Comparison of ENCODE assay signal across 20 cellular contexts in the genomic region with DNA sequence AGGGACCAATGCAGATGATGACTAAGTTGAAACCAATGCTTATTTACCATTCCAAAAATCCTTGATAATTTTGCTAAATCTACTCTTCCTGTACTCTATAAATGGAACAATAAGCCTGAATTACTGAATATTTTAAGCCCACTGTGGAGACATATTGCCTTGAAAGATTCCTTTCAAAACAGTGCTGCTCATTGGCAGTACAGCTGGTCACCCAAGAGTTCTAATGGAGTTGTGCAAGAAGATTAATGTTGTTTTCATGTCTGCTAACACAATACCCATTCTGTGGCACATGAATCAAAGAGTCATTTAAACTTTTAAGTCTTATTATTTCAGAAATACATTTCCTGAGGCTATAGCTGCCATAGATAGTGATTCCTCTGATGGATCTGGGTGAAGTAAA.
DNase-seq lines count a peak whose midpoint lies in the region; ATAC-seq, FAIRE-seq and TF ChIP-seq lines count a peak whose summit lies in the region.
"Had no signal": no experiment of that assay in that cellular context is flagged by ENCODE, and none has a peak within 500 bp of the region (broad histone marks: within the 10 kb centered on the region; RNA-seq: fewer than 3 reads in every experiment).

No MANE protein-coding gene starts in this region.

- no peak overlapping the region for H3K4me3 ChIP-seq in AG10803 (ENCODE audit: low read length)
- no peak overlapping the region for H3K4me3 ChIP-seq in astrocyte (ENCODE audit: insufficient read depth, low read depth, low read length)
- no peak overlapping the region for H3K4me3 ChIP-seq in dorsolateral prefrontal cortex
- H3K4me3 ChIP-seq: BLaER1 treated with 17β-estradiol and CSF1 and Interleukin-3, amounts not matched to agents 10 nM and 100 nM; GM23338; HAP-1 had no signal

- no peaks in the 10 kb centered on the region for H3K27me3 ChIP-seq in astrocyte (ENCODE audit: insufficient read depth, low read length)
- H3K27me3 ChIP-seq in dorsolateral prefrontal cortex, result no peaks in the 10 kb centered on the region
- H3K27me3 ChIP-seq: BLaER1 treated with 17β-estradiol and CSF1 and Interleukin-3, amounts not matched to agents 10 nM and 100 nM had no signal

- no peak for ATAC-seq in HG02763 (IDR thresholded peaks at IDR 0.05; ENCODE audit: unreplicated experiment)
- ATAC-seq: GM23338 had no signal

- no peaks in the 10 kb centered on the region for H3K36me3 ChIP-seq in astrocyte (ENCODE audit: insufficient read depth, low read length)
- H3K36me3 ChIP-seq: BLaER1 treated with 17β-estradiol and CSF1 and Interleukin-3, amounts not matched to agents 10 nM and 100 nM; HAP-1 had no signal

- no peaks in the 10 kb centered on the region for H3K4me1 ChIP-seq in astrocyte (ENCODE audit: insufficient read depth, low read length)
- H3K4me1 ChIP-seq: BLaER1 treated with 17β-estradiol and CSF1 and Interleukin-3, amounts not matched to agents 10 nM and 100 nM; HAP-1 had no signal

- no peaks in the 10 kb centered on the region for H4K20me1 ChIP-seq in astrocyte (ENCODE audit: insufficient read depth, low read length)
- H4K20me1 ChIP-seq: BLaER1 treated with 17β-estradiol and CSF1 and Interleukin-3, amounts not matched to agents 10 nM and 100 nM had no signal

- peak; percentile 26 for FAIRE-seq in astrocyte (lab: Jason Lieb, UNC)
- FAIRE-seq: GM12891 had no signal

- no peak overlapping the region for H3K4me3 Mint-ChIP-seq in astrocyte (ENCODE audit: unreplicated experiment)
- H3K4me3 Mint-ChIP-seq: CD4-positive, alpha-beta memory T cell; GM23338; IgD-negative memory B cell had no signal

- TF ChIP-seq CTCF in AG10803 (conservative IDR thresholded peaks at IDR 0.05; ENCODE audit: low read length), result no peak
- TF ChIP-seq CTCF in astrocyte (IDR thresholded peaks at IDR 0.05; ENCODE audit: insufficient read depth, low read depth, low read length), result no peak
- no peak for TF ChIP-seq CTCF in dorsolateral prefrontal cortex (IDR thresholded peaks at IDR 0.05 in 54 of 56, conservative IDR thresholded peaks at IDR 0.05 in 2 of 56; ENCODE audit: low read depth in 1 of 56, partially characterized antibody in 56 of 56)

- no peak overlapping the region for H3K4me2 ChIP-seq in astrocyte (ENCODE audit: low read length)
- H3K4me2 ChIP-seq: BLaER1 treated with 17β-estradiol and CSF1 and Interleukin-3, amounts not matched to agents 10 nM and 100 nM; GM23338 had no signal

- H3K4me1 Mint-ChIP-seq in astrocyte (ENCODE audit: low read depth, unreplicated experiment), result no peaks in the 10 kb centered on the region
- H3K4me1 Mint-ChIP-seq: CD4-positive, alpha-beta memory T cell; GM23338; IgD-negative memory B cell had no signal

- no peaks in the 10 kb centered on the region for H3K9me3 Mint-ChIP-seq in astrocyte (ENCODE audit: unreplicated experiment)
- H3K9me3 Mint-ChIP-seq: GM23338 had no signal

- H3K27ac ChIP-seq in astrocyte (ENCODE audit: low read depth, low read length) (no peak overlapping the region), dorsolateral prefrontal cortex (no peak overlapping the region)
- H3K27ac ChIP-seq: BLaER1 treated with 17β-estradiol and CSF1 and Interleukin-3, amounts not matched to agents 10 nM and 100 nM had no signal

- peak; percentile 68 for DNase-seq in AG10803 (ENCODE audit: low read depth)
- peak; percentile 31 for DNase-seq in HCEC 1CT
- peak; percentile 22 for DNase-seq in astrocyte (ENCODE audit: low read depth)
- peak; percentile 98 for DNase-seq in foreskin melanocyte
- DNase-seq in dorsolateral prefrontal cortex, result no peak
- no peak for DNase-seq in occipital lobe (lab: John Stamatoyannopoulos, UW)
- DNase-seq: CD4-positive, alpha-beta memory T cell; DND-41; NCI-H1105; NCI-H2029 treated with DMSO at 0.1 percent for 48 hours; NCI-H226; NCI-H510A treated with DMSO at 0.1 percent for 48 hours; NCI-H774; NK-92 treated with Interleukin-12 subunit alpha and Interleukin-12 subunit beta, amount 100 ng/mL, for 24 hours had no signal

- H3K9me3 ChIP-seq in astrocyte (ENCODE audit: insufficient read depth, low read depth, low read length), result no peaks in the 10 kb centered on the region
- H3K9me3 ChIP-seq: HAP-1 had no signal

- H3K36me3 Mint-ChIP-seq in astrocyte (ENCODE audit: low read depth, unreplicated experiment), result no peaks in the 10 kb centered on the region
- H3K36me3 Mint-ChIP-seq: CD4-positive, alpha-beta memory T cell had no signal

- H3K27me3 Mint-ChIP-seq in astrocyte (ENCODE audit: low read depth, unreplicated experiment), result no peaks in the 10 kb centered on the region
- H3K27me3 Mint-ChIP-seq: CD4-positive, alpha-beta memory T cell; IgD-negative memory B cell had no signal

- H3K79me2 ChIP-seq in astrocyte (ENCODE audit: insufficient read depth, low read length), result no peaks in the 10 kb centered on the region

- no peak overlapping the region for H3K9ac ChIP-seq in astrocyte (ENCODE audit: low read length)
- H3K9ac ChIP-seq: BLaER1 treated with 17β-estradiol and CSF1 and Interleukin-3, amounts not matched to agents 10 nM and 100 nM had no signal

- intact Hi-C loops in dorsolateral prefrontal cortex (cut with DNase I), result no loop called here

- H3K27ac Mint-ChIP-seq in astrocyte (ENCODE audit: unreplicated experiment), result no peak overlapping the region
- H3K27ac Mint-ChIP-seq: CD4-positive, alpha-beta memory T cell; GM23338; IgD-negative memory B cell had no signal

- no peak overlapping the region for H2AFZ ChIP-seq in astrocyte (ENCODE audit: low read depth, low read length)
- H2AFZ ChIP-seq: GM23338 had no signal

Comparison
In these comparisons a context has a peak if more than half of its experiments do, and no peak if none do; other contexts are left out.
1. DNase-seq: peak in AG10803 (single experiment), HCEC 1CT (single experiment), astrocyte (single experiment) and foreskin melanocyte (single experiment); none in dorsolateral prefrontal cortex (0 of 10) and occipital lobe (single experiment).